ENCODE assay signal across 1 cellular context in the genomic region with DNA sequence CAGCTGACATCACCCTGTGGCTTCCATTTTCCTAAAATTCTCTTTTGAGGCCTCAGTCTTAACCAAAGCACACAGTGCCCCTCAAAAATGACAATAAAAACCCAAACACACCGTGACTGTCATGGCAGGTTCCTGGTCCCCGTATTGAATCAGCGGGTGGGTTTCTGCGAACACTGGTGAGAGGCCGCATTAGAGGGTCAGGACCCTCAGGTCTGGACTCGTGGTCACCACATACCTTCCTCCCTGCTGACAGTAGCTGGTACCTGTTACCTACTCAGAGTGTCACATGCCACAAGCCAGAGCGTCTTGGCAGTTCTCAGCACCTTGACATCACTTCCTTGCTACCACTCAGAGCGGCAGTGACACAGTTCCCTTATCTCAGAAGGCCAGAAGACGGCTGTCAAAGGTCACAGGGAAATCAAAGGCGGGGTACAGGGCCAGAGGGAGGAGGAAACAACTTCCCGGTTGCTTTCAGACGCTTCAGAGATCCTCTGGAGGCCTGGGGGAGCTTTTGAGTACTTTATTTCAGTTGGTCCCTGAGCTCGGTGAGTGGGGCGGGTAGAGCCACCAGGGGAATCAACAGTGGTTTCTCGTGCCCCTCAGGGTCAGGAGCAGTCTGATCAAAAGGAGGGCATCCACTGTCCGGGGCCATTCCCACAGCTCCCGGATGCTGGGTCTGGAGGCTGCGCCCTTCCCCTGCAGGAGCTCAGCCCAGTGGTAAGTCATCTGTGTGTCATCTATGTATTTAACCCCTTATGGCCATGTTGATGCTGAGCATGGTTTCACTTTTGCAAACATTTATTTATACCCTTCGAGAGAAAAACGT.
TF ChIP-seq lines count a peak whose summit lies in the region.

A gene (minus strand): TSS at position 281 of the 826 bp plus-strand sequence.
A gene with protein sequence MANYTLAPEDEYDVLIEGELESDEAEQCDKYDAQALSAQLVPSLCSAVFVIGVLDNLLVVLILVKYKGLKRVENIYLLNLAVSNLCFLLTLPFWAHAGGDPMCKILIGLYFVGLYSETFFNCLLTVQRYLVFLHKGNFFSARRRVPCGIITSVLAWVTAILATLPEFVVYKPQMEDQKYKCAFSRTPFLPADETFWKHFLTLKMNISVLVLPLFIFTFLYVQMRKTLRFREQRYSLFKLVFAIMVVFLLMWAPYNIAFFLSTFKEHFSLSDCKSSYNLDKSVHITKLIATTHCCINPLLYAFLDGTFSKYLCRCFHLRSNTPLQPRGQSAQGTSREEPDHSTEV (plus strand): TSS at position 474 of the 826 bp plus-strand sequence. CDS start 821 bp downstream, outside the sequence.

TF ChIP-seq in K562, 482 proteins besides CTCF, POLR2A, EP300 and RAD21 (continued from another document and continues in another):
- TF ChIP-seq, protein P1, sequence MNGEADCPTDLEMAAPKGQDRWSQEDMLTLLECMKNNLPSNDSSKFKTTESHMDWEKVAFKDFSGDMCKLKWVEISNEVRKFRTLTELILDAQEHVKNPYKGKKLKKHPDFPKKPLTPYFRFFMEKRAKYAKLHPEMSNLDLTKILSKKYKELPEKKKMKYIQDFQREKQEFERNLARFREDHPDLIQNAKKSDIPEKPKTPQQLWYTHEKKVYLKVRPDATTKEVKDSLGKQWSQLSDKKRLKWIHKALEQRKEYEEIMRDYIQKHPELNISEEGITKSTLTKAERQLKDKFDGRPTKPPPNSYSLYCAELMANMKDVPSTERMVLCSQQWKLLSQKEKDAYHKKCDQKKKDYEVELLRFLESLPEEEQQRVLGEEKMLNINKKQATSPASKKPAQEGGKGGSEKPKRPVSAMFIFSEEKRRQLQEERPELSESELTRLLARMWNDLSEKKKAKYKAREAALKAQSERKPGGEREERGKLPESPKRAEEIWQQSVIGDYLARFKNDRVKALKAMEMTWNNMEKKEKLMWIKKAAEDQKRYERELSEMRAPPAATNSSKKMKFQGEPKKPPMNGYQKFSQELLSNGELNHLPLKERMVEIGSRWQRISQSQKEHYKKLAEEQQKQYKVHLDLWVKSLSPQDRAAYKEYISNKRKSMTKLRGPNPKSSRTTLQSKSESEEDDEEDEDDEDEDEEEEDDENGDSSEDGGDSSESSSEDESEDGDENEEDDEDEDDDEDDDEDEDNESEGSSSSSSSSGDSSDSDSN (IDR thresholded peaks at IDR 0.05; ENCODE audit: borderline replicate concordance in 1 of 2, low read depth in 2 of 2, low read length in 2 of 2), result peak in 1 of 2 experiments; percentile 39; a peak in 1 of 4 replicates
- TF ChIP-seq DACH1 (IDR thresholded peaks at IDR 0.05; ENCODE audit: partially characterized antibody) (no peak), TAF1 (IDR thresholded peaks at IDR 0.05; ENCODE audit: control insufficient read depth, extremely low read depth, insufficient read depth, low read length, severe bottlenecking) (peak; percentile 58), CBX3 (IDR thresholded peaks at IDR 0.05; ENCODE audit: borderline replicate concordance in 1 of 2, low read length in 2 of 2) (peak in 1 of 2 experiments; percentile 79; a peak in 1 of 3 replicates), XRCC3 (IDR thresholded peaks at IDR 0.05) (no peak), KLF13 (tag; IDR thresholded peaks at IDR 0.05; ENCODE audit: borderline replicate concordance, low read depth) (0 out of 2 replicates have a peak, but pooled peaks have one; percentile 56), CHCHD3 (CRISPR knock-in tag; IDR thresholded peaks at IDR 0.05) (no peak), HOXB6 (CRISPR knock-in tag; IDR thresholded peaks at IDR 0.05; ENCODE audit: borderline replicate concordance) (0 out of 2 replicates have a peak, but pooled peaks have one; percentile 75), ETV6 (IDR thresholded peaks at IDR 0.05; ENCODE audit: borderline replicate concordance in 1 of 2, low read depth in 2 of 2, low read length in 1 of 2) (peak in 1 of 2 experiments; percentile 60; a peak in 2 of 4 replicates), ETV6 (CRISPR knock-in tag; IDR thresholded peaks at IDR 0.05; ENCODE audit: borderline replicate concordance) (no peak), PTTG1 (tag; IDR thresholded peaks at IDR 0.05; ENCODE audit: low read depth) (peak; percentile 65), FOXA3 (CRISPR knock-in tag; conservative IDR thresholded peaks at IDR 0.05 in 1 of 2, IDR thresholded peaks at IDR 0.05 in 1 of 2) (peak; percentile 15 to 56; a peak in 2 of 4 replicates), SUPT5H (IDR thresholded peaks at IDR 0.05) (peak; percentile 61), FIP1L1 (IDR thresholded peaks at IDR 0.05; ENCODE audit: low read depth, low read length, poor library complexity, severe bottlenecking) (no peak), FUS (optimal IDR thresholded peaks at IDR 0.05; ENCODE audit: low read depth, low read length) (no peak), HMGN3 (IDR thresholded peaks at IDR 0.05; ENCODE audit: borderline replicate concordance, extremely low read depth, insufficient read length, low read depth, low read length) (peak; percentile 20), RBFOX2 (IDR thresholded peaks at IDR 0.05; ENCODE audit: low read depth, low read length) (peak; percentile 64), COPS2 (conservative IDR thresholded peaks at IDR 0.05) (no peak), SPI1 (IDR thresholded peaks at IDR 0.05; ENCODE audit: borderline replicate concordance, low read depth, low read length) (peak; percentile 93), NCOA1 (IDR thresholded peaks at IDR 0.05; ENCODE audit: low read depth) (peak; percentile 91), SP2 (IDR thresholded peaks at IDR 0.05; ENCODE audit: extremely low read depth, low read depth, low read length, poor library complexity, severe bottlenecking) (no peak), MTA2 (IDR thresholded peaks at IDR 0.05; ENCODE audit: low read depth) (peak; percentile 93), SLC30A9 (CRISPR knock-in tag; IDR thresholded peaks at IDR 0.05) (no peak), STAT5A (IDR thresholded peaks at IDR 0.05; ENCODE audit: borderline replicate concordance, low read length) (peak; percentile 86), ZNF316 (IDR thresholded peaks at IDR 0.05) (no peak), GABPB1 (CRISPR knock-in tag; IDR thresholded peaks at IDR 0.05) (peak; percentile 93), CC2D1A (IDR thresholded peaks at IDR 0.05) (peak; percentile 78; the same call in 1 of the 2 replicates), JUN (IDR thresholded peaks at IDR 0.05; ENCODE audit: borderline replicate concordance, low read depth, low read length) (peak; percentile 89; the same call in 1 of the 2 replicates), JUN (CRISPR knock-in tag; IDR thresholded peaks at IDR 0.05; ENCODE audit: borderline replicate concordance) (peak; percentile 80; the same call in 1 of the 2 replicates), ZNF584 (CRISPR knock-in tag; IDR thresholded peaks at IDR 0.05; ENCODE audit: low read depth) (peak; percentile 95), SRF (CRISPR knock-in tag; IDR thresholded peaks at IDR 0.05) (peak in 1 of 2 experiments; percentile 41; a peak in 1 of 4 replicates)
- TF ChIP-seq, protein P2, sequence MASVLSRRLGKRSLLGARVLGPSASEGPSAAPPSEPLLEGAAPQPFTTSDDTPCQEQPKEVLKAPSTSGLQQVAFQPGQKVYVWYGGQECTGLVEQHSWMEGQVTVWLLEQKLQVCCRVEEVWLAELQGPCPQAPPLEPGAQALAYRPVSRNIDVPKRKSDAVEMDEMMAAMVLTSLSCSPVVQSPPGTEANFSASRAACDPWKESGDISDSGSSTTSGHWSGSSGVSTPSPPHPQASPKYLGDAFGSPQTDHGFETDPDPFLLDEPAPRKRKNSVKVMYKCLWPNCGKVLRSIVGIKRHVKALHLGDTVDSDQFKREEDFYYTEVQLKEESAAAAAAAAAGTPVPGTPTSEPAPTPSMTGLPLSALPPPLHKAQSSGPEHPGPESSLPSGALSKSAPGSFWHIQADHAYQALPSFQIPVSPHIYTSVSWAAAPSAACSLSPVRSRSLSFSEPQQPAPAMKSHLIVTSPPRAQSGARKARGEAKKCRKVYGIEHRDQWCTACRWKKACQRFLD (CRISPR knock-in tag; IDR thresholded peaks at IDR 0.05), result peak; percentile 81; the same call in 1 of the 2 replicates
- TF ChIP-seq, protein P3, sequence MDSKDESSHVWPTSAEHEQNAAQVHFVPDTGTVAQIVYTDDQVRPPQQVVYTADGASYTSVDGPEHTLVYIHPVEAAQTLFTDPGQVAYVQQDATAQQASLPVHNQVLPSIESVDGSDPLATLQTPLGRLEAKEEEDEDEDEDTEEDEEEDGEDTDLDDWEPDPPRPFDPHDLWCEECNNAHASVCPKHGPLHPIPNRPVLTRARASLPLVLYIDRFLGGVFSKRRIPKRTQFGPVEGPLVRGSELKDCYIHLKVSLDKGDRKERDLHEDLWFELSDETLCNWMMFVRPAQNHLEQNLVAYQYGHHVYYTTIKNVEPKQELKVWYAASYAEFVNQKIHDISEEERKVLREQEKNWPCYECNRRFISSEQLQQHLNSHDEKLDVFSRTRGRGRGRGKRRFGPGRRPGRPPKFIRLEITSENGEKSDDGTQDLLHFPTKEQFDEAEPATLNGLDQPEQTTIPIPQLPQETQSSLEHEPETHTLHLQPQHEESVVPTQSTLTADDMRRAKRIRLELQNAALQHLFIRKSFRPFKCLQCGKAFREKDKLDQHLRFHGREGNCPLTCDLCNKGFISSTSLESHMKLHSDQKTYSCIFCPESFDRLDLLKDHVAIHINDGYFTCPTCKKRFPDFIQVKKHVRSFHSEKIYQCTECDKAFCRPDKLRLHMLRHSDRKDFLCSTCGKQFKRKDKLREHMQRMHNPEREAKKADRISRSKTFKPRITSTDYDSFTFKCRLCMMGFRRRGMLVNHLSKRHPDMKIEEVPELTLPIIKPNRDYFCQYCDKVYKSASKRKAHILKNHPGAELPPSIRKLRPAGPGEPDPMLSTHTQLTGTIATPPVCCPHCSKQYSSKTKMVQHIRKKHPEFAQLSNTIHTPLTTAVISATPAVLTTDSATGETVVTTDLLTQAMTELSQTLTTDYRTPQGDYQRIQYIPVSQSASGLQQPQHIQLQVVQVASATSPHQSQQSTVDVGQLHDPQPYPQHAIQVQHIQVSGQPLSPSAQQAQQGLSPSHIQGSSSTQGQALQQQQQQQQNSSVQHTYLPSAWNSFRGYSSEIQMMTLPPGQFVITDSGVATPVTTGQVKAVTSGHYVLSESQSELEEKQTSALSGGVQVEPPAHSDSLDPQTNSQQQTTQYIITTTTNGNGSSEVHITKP (IDR thresholded peaks at IDR 0.05; ENCODE audit: partially characterized antibody), result peak; percentile 30
- TF ChIP-seq, protein P4, sequence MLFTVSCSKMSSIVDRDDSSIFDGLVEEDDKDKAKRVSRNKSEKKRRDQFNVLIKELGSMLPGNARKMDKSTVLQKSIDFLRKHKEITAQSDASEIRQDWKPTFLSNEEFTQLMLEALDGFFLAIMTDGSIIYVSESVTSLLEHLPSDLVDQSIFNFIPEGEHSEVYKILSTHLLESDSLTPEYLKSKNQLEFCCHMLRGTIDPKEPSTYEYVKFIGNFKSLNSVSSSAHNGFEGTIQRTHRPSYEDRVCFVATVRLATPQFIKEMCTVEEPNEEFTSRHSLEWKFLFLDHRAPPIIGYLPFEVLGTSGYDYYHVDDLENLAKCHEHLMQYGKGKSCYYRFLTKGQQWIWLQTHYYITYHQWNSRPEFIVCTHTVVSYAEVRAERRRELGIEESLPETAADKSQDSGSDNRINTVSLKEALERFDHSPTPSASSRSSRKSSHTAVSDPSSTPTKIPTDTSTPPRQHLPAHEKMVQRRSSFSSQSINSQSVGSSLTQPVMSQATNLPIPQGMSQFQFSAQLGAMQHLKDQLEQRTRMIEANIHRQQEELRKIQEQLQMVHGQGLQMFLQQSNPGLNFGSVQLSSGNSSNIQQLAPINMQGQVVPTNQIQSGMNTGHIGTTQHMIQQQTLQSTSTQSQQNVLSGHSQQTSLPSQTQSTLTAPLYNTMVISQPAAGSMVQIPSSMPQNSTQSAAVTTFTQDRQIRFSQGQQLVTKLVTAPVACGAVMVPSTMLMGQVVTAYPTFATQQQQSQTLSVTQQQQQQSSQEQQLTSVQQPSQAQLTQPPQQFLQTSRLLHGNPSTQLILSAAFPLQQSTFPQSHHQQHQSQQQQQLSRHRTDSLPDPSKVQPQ (CRISPR knock-in tag; IDR thresholded peaks at IDR 0.05; ENCODE audit: borderline replicate concordance), result peak; percentile 49; the same call in 1 of the 2 replicates
- TF ChIP-seq, protein P5, sequence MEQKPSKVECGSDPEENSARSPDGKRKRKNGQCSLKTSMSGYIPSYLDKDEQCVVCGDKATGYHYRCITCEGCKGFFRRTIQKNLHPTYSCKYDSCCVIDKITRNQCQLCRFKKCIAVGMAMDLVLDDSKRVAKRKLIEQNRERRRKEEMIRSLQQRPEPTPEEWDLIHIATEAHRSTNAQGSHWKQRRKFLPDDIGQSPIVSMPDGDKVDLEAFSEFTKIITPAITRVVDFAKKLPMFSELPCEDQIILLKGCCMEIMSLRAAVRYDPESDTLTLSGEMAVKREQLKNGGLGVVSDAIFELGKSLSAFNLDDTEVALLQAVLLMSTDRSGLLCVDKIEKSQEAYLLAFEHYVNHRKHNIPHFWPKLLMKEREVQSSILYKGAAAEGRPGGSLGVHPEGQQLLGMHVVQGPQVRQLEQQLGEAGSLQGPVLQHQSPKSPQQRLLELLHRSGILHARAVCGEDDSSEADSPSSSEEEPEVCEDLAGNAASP (IDR thresholded peaks at IDR 0.05), result no peak
- TF ChIP-seq, protein P6, sequence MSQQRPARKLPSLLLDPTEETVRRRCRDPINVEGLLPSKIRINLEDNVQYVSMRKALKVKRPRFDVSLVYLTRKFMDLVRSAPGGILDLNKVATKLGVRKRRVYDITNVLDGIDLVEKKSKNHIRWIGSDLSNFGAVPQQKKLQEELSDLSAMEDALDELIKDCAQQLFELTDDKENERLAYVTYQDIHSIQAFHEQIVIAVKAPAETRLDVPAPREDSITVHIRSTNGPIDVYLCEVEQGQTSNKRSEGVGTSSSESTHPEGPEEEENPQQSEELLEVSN (IDR thresholded peaks at IDR 0.05; ENCODE audit: borderline replicate concordance in 1 of 2, extremely low read depth in 1 of 2, insufficient read depth in 1 of 2, insufficient read length in 1 of 2, low read depth in 1 of 2, low read length in 1 of 2, poor library complexity in 1 of 2, severe bottlenecking in 1 of 2), result peak; percentile 73 to 87
- TF ChIP-seq, protein P7, sequence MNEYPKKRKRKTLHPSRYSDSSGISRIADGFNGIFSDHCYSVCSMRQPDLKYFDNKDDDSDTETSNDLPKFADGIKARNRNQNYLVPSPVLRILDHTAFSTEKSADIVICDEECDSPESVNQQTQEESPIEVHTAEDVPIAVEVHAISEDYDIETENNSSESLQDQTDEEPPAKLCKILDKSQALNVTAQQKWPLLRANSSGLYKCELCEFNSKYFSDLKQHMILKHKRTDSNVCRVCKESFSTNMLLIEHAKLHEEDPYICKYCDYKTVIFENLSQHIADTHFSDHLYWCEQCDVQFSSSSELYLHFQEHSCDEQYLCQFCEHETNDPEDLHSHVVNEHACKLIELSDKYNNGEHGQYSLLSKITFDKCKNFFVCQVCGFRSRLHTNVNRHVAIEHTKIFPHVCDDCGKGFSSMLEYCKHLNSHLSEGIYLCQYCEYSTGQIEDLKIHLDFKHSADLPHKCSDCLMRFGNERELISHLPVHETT (CRISPR knock-in tag; conservative IDR thresholded peaks at IDR 0.05 in 1 of 2, IDR thresholded peaks at IDR 0.05 in 1 of 2), result peak in 1 of 2 experiments; percentile 68; a peak in 1 of 4 replicates
- TF ChIP-seq, protein P8, sequence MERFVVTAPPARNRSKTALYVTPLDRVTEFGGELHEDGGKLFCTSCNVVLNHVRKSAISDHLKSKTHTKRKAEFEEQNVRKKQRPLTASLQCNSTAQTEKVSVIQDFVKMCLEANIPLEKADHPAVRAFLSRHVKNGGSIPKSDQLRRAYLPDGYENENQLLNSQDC (CRISPR knock-in tag; IDR thresholded peaks at IDR 0.05), result no peak
